ENCODE assay signal across 8 cellular contexts in the genomic region with DNA sequence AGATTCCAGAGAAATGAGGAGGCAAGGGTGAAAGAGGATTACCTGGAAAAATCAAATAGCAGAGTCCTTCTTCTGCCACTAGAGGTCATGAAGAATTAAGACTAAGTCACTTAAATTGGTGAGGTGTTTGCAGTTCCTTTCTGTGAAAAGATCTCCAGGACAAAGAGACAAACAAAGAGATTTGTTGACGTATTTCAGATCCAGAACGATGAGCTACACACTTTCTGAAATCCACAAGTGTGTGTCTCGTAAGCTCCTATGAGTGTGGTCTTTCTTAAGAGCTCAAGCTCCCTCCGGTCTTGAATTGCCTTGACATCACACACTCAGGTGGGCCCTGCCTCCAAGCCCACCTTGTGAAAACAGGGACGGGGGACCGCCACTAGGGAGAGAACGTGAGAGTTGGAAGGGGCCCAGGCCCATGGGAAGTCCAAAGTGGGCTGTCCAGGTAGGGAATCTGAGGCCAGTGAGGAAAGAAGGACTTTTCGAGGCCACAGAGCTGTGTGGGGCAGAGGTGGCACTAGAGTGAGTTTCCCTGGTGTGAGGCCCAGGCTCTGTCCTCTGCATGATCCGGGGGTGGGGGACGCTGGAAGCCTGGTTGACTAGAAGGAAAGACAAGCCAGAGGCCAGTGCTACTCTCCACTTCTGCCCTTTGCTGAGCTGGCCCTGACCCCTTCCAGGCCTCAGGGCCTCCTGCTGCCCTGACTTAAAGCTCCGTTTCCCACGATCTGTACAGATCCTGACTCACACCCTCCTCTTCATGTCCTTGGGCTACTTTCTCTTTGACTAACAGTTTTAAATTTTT.
DNase-seq lines count a peak whose midpoint lies in the region; ATAC-seq lines count a peak whose summit lies in the region.

No MANE protein-coding gene starts in this region.

- peak overlapping the region in 1 of 2 experiments; percentile 71 for H3K4ac ChIP-seq in mesenchymal stem cell (ENCODE audit: low read depth in 1 of 2, low read length in 2 of 2)

- peaks cover 31 to 42% of the 10 kb centered on the region in 2 donors for H3K4me1 ChIP-seq in duodenal mucosa (ENCODE audit: control insufficient read depth in 1 of 2, insufficient read depth in 2 of 2, low read length in 2 of 2)
- H3K4me1 ChIP-seq in mesenchymal stem cell (ENCODE audit: control insufficient read depth, insufficient read depth, low read depth, low read length), result peaks cover 5% of the 10 kb centered on the region

- no peak overlapping the region for H2BK15ac ChIP-seq in mesenchymal stem cell (ENCODE audit: low read depth, poor library complexity, severe bottlenecking)

- no peak for DNase-seq in activated naive CD4-positive, alpha-beta T cell treated with anti-CD3 and anti-CD28 coated beads, Interleukin-2, amount 10 ng/mL, durations not matched to agents 7 days and 5 days
- DNase-seq in LHCN-M2 (ENCODE audit: low read depth) (peak; percentile 41), SK-MEL-5 (ENCODE audit: low read depth, low spot score) (peak; percentile 78), mesenchymal stem cell (peak; percentile 87)

- CTCF ChIA-PET in activated naive CD4-positive, alpha-beta T cell treated with anti-CD3 and anti-CD28 coated beads, Interleukin-2, amount 10 ng/mL, durations not matched to agents 7 days and 5 days (lab: Charles Lee), result interaction anchor here (0.6 to 1.6 kb wide), 28 partner anchors 9 to 522 kb away, joined by 3 to 27 read pairs (median 3); no protein-coding TSS in a partner anchor

- peak overlapping the region in 1 of 2 experiments; percentile 70 for H3K14ac ChIP-seq in mesenchymal stem cell (ENCODE audit: low read length in 2 of 2)

- H3K4me1 Mint-ChIP-seq in activated naive CD4-positive, alpha-beta T cell treated with anti-CD3 and anti-CD28 coated beads, Interleukin-2, amount 50 U/mL, for 24 hours, result peaks cover 24% of the 10 kb centered on the region
- peaks cover 21% of the 10 kb centered on the region for H3K4me1 Mint-ChIP-seq in activated naive CD4-positive, alpha-beta T cell treated with anti-CD3 and anti-CD28 coated beads, Interleukin-2, amount 10 ng/mL, durations not matched to agents 7 days and 5 days

- peak overlapping the region; percentile 91 for H3K27ac Mint-ChIP-seq in activated naive CD4-positive, alpha-beta T cell treated with anti-CD3 and anti-CD28 coated beads, Interleukin-2, amount 50 U/mL, for 24 hours
- H3K27ac Mint-ChIP-seq in activated naive CD4-positive, alpha-beta T cell treated with anti-CD3 and anti-CD28 coated beads, Interleukin-2, amount 10 ng/mL, durations not matched to agents 7 days and 5 days, result no peak overlapping the region

- H4K91ac ChIP-seq in mesenchymal stem cell (ENCODE audit: low read length), result no peak overlapping the region

- H3K4me3 ChIP-seq in duodenal mucosa (ENCODE audit: low read depth in 1 of 2, low read length in 2 of 2) (peak overlapping the region in 1 of 2 donors; percentile 41), mesenchymal stem cell (ENCODE audit: insufficient read depth in 1 of 2, low read depth in 1 of 2, low read length in 2 of 2) (no peak overlapping the region)

- H3K79me1 ChIP-seq in mesenchymal stem cell (replicated peaks; ENCODE audit: low read length, poor library complexity, severe bottlenecking), result no peaks in the 10 kb centered on the region

- no peaks in the 10 kb centered on the region for H3K36me3 Mint-ChIP-seq in activated naive CD4-positive, alpha-beta T cell treated with anti-CD3 and anti-CD28 coated beads, Interleukin-2, amount 50 U/mL, for 24 hours
- no peaks in the 10 kb centered on the region for H3K36me3 Mint-ChIP-seq in activated naive CD4-positive, alpha-beta T cell treated with anti-CD3 and anti-CD28 coated beads, Interleukin-2, amount 10 ng/mL, durations not matched to agents 7 days and 5 days

- no peaks in the 10 kb centered on the region for H3K27me3 Mint-ChIP-seq in activated naive CD4-positive, alpha-beta T cell treated with anti-CD3 and anti-CD28 coated beads, Interleukin-2, amount 50 U/mL, for 24 hours
- H3K27me3 Mint-ChIP-seq in activated naive CD4-positive, alpha-beta T cell treated with anti-CD3 and anti-CD28 coated beads, Interleukin-2, amount 10 ng/mL, durations not matched to agents 7 days and 5 days, result peaks cover 21% of the 10 kb centered on the region

- no peak overlapping the region for H2BK5ac ChIP-seq in mesenchymal stem cell (ENCODE audit: low read depth, low read length, poor library complexity, severe bottlenecking)

- peak overlapping the region in 1 of 2 experiments; percentile 89 for H2BK12ac ChIP-seq in mesenchymal stem cell (ENCODE audit: low read length in 2 of 2)

- H2AK5ac ChIP-seq in mesenchymal stem cell (ENCODE audit: low read length, severe bottlenecking), result no peak overlapping the region

- peak overlapping the region; percentile 1 to 46 for H3K18ac ChIP-seq in mesenchymal stem cell (ENCODE audit: low read depth in 1 of 2, low read length in 2 of 2)

- H2BK120ac ChIP-seq in mesenchymal stem cell (ENCODE audit: low read depth, low read length), result no peak overlapping the region

- peak overlapping the region in 1 of 2 experiments; percentile 46 for H3K23ac ChIP-seq in mesenchymal stem cell (ENCODE audit: low read length in 2 of 2)

- H3K9ac ChIP-seq in duodenal mucosa (ENCODE audit: low read depth in 1 of 2, low read length in 2 of 2), result peak overlapping the region; percentile 40 to 42
- H3K9ac ChIP-seq in mesenchymal stem cell (ENCODE audit: low read length), result no peak overlapping the region

- ATAC-seq in GM19328 (IDR thresholded peaks at IDR 0.05; ENCODE audit: unreplicated experiment) (no peak), HG02763 (IDR thresholded peaks at IDR 0.05; ENCODE audit: unreplicated experiment) (no peak)

- H3K9me3 ChIP-seq in duodenal mucosa (ENCODE audit: control insufficient read depth in 1 of 2, low read length in 2 of 2) (no peaks in the 10 kb centered on the region), mesenchymal stem cell (ENCODE audit: control insufficient read depth, low read length) (no peaks in the 10 kb centered on the region)

- no peaks in the 10 kb centered on the region for H3K9me3 Mint-ChIP-seq in activated naive CD4-positive, alpha-beta T cell treated with anti-CD3 and anti-CD28 coated beads, Interleukin-2, amount 50 U/mL, for 24 hours
- no peaks in the 10 kb centered on the region for H3K9me3 Mint-ChIP-seq in activated naive CD4-positive, alpha-beta T cell treated with anti-CD3 and anti-CD28 coated beads, Interleukin-2, amount 10 ng/mL, durations not matched to agents 7 days and 5 days

- peak overlapping the region; percentile 36 for H2AFZ ChIP-seq in mesenchymal stem cell (ENCODE audit: low read depth, low read length)

- H3K4me2 ChIP-seq in mesenchymal stem cell (ENCODE audit: low read length, poor library complexity, severe bottlenecking), result no peak overlapping the region

- H4K8ac ChIP-seq in mesenchymal stem cell (ENCODE audit: low read length), result no peak overlapping the region

- in situ Hi-C loops in SK-MEL-5 (cut with HindIII; ENCODE audit: low pct_unique_long_range_greater_than_20kb, low sequenced_read_pairs), result no loop called here

- H3K27me3 ChIP-seq in duodenal mucosa (ENCODE audit: control insufficient read depth in 1 of 2, insufficient read depth in 2 of 2, low read length in 2 of 2) (no peaks in the 10 kb centered on the region), mesenchymal stem cell (ENCODE audit: control insufficient read depth in 1 of 2, insufficient read depth in 1 of 2, low read length in 2 of 2) (peaks cover 0 to 7% of the 10 kb centered on the region in 2 experiments)

- H3K36me3 ChIP-seq in duodenal mucosa (ENCODE audit: control insufficient read depth in 1 of 2, insufficient read depth in 2 of 2, low read length in 2 of 2), result no peaks in the 10 kb centered on the region
- H3K36me3 ChIP-seq in mesenchymal stem cell (ENCODE audit: control insufficient read depth in 1 of 2, insufficient read depth in 2 of 2, low read depth in 1 of 2, low read length in 2 of 2), result no peaks in the 10 kb centered on the region

- H3K4me3 Mint-ChIP-seq in activated naive CD4-positive, alpha-beta T cell treated with anti-CD3 and anti-CD28 coated beads, Interleukin-2, amount 50 U/mL, for 24 hours, result no peak overlapping the region
- no peak overlapping the region for H3K4me3 Mint-ChIP-seq in activated naive CD4-positive, alpha-beta T cell treated with anti-CD3 and anti-CD28 coated beads, Interleukin-2, amount 10 ng/mL, durations not matched to agents 7 days and 5 days

- 46% methylated on average over 12 of the region's 12 CpGs for WGBS in mesenchymal stem cell

- H3K27ac ChIP-seq in duodenal mucosa (ENCODE audit: low read depth, low read length), result no peak overlapping the region
- H3K27ac ChIP-seq in mesenchymal stem cell (ENCODE audit: low read length, poor library complexity, severe bottlenecking), result no peak overlapping the region
